In genomic region chr5:6774673-6775327, GRCh38 we compare ENCODE assay signal across 2 cellular contexts.
TF ChIP-seq lines count a peak whose summit lies in the region.

No MANE protein-coding gene starts in this region.

TF ChIP-seq in GM23338, 12 proteins besides CTCF, POLR2A, EP300 and RAD21:
- TF ChIP-seq EZH2phosphoT487 (IDR thresholded peaks at IDR 0.05; ENCODE audit: unreplicated experiment): no peak
- no peak for TF ChIP-seq JUNB (IDR thresholded peaks at IDR 0.05; ENCODE audit: unreplicated experiment)
- TF ChIP-seq, protein P1, sequence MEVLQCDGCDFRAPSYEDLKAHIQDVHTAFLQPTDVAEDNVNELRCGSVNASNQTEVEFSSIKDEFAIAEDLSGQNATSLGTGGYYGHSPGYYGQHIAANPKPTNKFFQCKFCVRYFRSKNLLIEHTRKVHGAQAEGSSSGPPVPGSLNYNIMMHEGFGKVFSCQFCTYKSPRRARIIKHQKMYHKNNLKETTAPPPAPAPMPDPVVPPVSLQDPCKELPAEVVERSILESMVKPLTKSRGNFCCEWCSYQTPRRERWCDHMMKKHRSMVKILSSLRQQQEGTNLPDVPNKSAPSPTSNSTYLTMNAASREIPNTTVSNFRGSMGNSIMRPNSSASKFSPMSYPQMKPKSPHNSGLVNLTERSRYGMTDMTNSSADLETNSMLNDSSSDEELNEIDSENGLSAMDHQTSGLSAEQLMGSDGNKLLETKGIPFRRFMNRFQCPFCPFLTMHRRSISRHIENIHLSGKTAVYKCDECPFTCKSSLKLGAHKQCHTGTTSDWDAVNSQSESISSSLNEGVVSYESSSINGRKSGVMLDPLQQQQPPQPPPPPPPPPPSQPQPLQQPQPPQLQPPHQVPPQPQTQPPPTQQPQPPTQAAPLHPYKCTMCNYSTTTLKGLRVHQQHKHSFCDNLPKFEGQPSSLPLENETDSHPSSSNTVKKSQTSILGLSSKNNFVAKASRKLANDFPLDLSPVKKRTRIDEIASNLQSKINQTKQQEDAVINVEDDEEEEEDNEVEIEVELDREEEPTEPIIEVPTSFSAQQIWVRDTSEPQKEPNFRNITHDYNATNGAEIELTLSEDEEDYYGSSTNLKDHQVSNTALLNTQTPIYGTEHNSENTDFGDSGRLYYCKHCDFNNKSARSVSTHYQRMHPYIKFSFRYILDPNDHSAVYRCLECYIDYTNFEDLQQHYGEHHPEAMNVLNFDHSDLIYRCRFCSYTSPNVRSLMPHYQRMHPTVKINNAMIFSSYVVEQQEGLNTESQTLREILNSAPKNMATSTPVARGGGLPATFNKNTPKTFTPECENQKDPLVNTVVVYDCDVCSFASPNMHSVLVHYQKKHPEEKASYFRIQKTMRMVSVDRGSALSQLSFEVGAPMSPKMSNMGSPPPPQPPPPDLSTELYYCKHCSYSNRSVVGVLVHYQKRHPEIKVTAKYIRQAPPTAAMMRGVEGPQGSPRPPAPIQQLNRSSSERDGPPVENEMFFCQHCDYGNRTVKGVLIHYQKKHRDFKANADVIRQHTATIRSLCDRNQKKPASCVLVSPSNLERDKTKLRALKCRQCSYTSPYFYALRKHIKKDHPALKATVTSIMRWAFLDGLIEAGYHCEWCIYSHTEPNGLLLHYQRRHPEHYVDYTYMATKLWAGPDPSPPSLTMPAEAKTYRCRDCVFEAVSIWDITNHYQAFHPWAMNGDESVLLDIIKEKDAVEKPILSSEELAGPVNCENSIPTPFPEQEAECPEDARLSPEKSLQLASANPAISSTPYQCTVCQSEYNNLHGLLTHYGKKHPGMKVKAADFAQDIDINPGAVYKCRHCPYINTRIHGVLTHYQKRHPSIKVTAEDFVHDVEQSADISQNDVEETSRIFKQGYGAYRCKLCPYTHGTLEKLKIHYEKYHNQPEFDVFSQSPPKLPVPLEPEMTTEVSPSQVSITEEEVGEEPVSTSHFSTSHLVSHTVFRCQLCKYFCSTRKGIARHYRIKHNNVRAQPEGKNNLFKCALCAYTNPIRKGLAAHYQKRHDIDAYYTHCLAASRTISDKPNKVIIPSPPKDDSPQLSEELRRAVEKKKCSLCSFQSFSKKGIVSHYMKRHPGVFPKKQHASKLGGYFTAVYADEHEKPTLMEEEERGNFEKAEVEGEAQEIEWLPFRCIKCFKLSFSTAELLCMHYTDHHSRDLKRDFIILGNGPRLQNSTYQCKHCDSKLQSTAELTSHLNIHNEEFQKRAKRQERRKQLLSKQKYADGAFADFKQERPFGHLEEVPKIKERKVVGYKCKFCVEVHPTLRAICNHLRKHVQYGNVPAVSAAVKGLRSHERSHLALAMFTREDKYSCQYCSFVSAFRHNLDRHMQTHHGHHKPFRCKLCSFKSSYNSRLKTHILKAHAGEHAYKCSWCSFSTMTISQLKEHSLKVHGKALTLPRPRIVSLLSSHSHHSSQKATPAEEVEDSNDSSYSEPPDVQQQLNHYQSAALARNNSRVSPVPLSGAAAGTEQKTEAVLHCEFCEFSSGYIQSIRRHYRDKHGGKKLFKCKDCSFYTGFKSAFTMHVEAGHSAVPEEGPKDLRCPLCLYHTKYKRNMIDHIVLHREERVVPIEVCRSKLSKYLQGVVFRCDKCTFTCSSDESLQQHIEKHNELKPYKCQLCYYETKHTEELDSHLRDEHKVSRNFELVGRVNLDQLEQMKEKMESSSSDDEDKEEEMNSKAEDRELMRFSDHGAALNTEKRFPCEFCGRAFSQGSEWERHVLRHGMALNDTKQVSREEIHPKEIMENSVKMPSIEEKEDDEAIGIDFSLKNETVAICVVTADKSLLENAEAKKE (CRISPR knock-in tag; IDR thresholded peaks at IDR 0.05): no peak
- TF ChIP-seq STAT1 (IDR thresholded peaks at IDR 0.05; ENCODE audit: unreplicated experiment): no peak
- no peak for TF ChIP-seq NANOG (IDR thresholded peaks at IDR 0.05; ENCODE audit: borderline replicate concordance)
- no peak for TF ChIP-seq ZNF331 (CRISPR knock-in tag; IDR thresholded peaks at IDR 0.05; ENCODE audit: low read depth)
- no peak for TF ChIP-seq EZH2 (IDR thresholded peaks at IDR 0.05; ENCODE audit: low read depth, unreplicated experiment)
- no peak for TF ChIP-seq ZNF114 (CRISPR knock-in tag; IDR thresholded peaks at IDR 0.05)
- TF ChIP-seq CREB1 (CRISPR knock-in tag; IDR thresholded peaks at IDR 0.05; ENCODE audit: low read depth): no peak
- no peak for TF ChIP-seq POLR2AphosphoS5 (IDR thresholded peaks at IDR 0.05; ENCODE audit: low read depth)
- TF ChIP-seq, protein P2, sequence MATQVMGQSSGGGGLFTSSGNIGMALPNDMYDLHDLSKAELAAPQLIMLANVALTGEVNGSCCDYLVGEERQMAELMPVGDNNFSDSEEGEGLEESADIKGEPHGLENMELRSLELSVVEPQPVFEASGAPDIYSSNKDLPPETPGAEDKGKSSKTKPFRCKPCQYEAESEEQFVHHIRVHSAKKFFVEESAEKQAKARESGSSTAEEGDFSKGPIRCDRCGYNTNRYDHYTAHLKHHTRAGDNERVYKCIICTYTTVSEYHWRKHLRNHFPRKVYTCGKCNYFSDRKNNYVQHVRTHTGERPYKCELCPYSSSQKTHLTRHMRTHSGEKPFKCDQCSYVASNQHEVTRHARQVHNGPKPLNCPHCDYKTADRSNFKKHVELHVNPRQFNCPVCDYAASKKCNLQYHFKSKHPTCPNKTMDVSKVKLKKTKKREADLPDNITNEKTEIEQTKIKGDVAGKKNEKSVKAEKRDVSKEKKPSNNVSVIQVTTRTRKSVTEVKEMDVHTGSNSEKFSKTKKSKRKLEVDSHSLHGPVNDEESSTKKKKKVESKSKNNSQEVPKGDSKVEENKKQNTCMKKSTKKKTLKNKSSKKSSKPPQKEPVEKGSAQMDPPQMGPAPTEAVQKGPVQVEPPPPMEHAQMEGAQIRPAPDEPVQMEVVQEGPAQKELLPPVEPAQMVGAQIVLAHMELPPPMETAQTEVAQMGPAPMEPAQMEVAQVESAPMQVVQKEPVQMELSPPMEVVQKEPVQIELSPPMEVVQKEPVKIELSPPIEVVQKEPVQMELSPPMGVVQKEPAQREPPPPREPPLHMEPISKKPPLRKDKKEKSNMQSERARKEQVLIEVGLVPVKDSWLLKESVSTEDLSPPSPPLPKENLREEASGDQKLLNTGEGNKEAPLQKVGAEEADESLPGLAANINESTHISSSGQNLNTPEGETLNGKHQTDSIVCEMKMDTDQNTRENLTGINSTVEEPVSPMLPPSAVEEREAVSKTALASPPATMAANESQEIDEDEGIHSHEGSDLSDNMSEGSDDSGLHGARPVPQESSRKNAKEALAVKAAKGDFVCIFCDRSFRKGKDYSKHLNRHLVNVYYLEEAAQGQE (IDR thresholded peaks at IDR 0.05; ENCODE audit: unreplicated experiment): no peak
- no peak for TF ChIP-seq ETS1 (IDR thresholded peaks at IDR 0.05)

TF ChIP-seq in K562, 482 proteins besides CTCF, POLR2A, EP300 and RAD21:
- TF ChIP-seq ZNF407 (IDR thresholded peaks at IDR 0.05; ENCODE audit: low read depth): no peak
- peak; percentile 82 for TF ChIP-seq ZNF316 (IDR thresholded peaks at IDR 0.05)
- peak; percentile 72; the same call in 1 of the 2 replicates for TF ChIP-seq EZH2 (IDR thresholded peaks at IDR 0.05; ENCODE audit: borderline replicate concordance, low read depth, low read length)
- TF ChIP-seq ELF2 (CRISPR knock-in tag; IDR thresholded peaks at IDR 0.05): no peak
- TF ChIP-seq, protein P3, sequence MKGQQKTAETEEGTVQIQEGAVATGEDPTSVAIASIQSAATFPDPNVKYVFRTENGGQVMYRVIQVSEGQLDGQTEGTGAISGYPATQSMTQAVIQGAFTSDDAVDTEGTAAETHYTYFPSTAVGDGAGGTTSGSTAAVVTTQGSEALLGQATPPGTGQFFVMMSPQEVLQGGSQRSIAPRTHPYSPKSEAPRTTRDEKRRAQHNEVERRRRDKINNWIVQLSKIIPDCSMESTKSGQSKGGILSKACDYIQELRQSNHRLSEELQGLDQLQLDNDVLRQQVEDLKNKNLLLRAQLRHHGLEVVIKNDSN (CRISPR knock-in tag; IDR thresholded peaks at IDR 0.05): peak; percentile 78
- peak; percentile 16 for TF ChIP-seq MEIS2 (IDR thresholded peaks at IDR 0.05; ENCODE audit: partially characterized antibody)
- peak; percentile 34; the same call in 1 of the 2 replicates for TF ChIP-seq CEBPB (tag; IDR thresholded peaks at IDR 0.05)
- TF ChIP-seq, protein P4, sequence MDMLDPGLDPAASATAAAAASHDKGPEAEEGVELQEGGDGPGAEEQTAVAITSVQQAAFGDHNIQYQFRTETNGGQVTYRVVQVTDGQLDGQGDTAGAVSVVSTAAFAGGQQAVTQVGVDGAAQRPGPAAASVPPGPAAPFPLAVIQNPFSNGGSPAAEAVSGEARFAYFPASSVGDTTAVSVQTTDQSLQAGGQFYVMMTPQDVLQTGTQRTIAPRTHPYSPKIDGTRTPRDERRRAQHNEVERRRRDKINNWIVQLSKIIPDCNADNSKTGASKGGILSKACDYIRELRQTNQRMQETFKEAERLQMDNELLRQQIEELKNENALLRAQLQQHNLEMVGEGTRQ (CRISPR knock-in tag; IDR thresholded peaks at IDR 0.05): peak; percentile 61
- TF ChIP-seq, protein P5, sequence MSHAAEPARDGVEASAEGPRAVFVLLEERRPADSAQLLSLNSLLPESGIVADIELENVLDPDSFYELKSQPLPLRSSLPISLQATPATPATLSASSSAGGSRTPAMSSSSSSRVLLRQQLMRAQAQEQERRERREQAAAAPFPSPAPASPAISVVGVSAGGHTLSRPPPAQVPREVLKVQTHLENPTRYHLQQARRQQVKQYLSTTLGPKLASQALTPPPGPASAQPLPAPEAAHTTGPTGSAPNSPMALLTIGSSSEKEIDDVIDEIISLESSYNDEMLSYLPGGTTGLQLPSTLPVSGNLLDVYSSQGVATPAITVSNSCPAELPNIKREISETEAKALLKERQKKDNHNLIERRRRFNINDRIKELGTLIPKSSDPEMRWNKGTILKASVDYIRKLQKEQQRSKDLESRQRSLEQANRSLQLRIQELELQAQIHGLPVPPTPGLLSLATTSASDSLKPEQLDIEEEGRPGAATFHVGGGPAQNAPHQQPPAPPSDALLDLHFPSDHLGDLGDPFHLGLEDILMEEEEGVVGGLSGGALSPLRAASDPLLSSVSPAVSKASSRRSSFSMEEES (CRISPR knock-in tag; IDR thresholded peaks at IDR 0.05): peak; percentile 12; the same call in 1 of the 2 replicates
- TF ChIP-seq, protein P6, sequence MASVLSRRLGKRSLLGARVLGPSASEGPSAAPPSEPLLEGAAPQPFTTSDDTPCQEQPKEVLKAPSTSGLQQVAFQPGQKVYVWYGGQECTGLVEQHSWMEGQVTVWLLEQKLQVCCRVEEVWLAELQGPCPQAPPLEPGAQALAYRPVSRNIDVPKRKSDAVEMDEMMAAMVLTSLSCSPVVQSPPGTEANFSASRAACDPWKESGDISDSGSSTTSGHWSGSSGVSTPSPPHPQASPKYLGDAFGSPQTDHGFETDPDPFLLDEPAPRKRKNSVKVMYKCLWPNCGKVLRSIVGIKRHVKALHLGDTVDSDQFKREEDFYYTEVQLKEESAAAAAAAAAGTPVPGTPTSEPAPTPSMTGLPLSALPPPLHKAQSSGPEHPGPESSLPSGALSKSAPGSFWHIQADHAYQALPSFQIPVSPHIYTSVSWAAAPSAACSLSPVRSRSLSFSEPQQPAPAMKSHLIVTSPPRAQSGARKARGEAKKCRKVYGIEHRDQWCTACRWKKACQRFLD (CRISPR knock-in tag; IDR thresholded peaks at IDR 0.05): no peak
- TF ChIP-seq RAD51 (IDR thresholded peaks at IDR 0.05; ENCODE audit: borderline replicate concordance, low read depth): 0 out of 2 replicates have a peak, but pooled peaks have one; percentile 14
- 0 out of 2 replicates have a peak, but pooled peaks have one; percentile 37 for TF ChIP-seq BHLHE40 (IDR thresholded peaks at IDR 0.05; ENCODE audit: low read length)
- no peak for TF ChIP-seq CEBPG (CRISPR knock-in tag; IDR thresholded peaks at IDR 0.05)
- 0 out of 4 replicates have a peak, but pooled peaks of 1 of the 2 experiments have one; percentile 9 for TF ChIP-seq CEBPG (tag; conservative IDR thresholded peaks at IDR 0.05 in 1 of 2, IDR thresholded peaks at IDR 0.05 in 1 of 2)
- TF ChIP-seq MAFG (tag; conservative IDR thresholded peaks at IDR 0.05): peak; percentile 55
